21 cellular contexts compared by ENCODE assay signal in genomic region chr9:2174321-2174720, GRCh38.
"Had no signal": no experiment of that assay in that cellular context is flagged by ENCODE, and none has a peak within 500 bp of the region (broad histone marks: within the 10 kb centered on the region; RNA-seq: fewer than 3 reads in every experiment).

No MANE protein-coding gene starts in this region.

- H3K9me3 ChIP-seq: pancreas, prostate gland, spleen, testis, tibial nerve, upper lobe of right lung, vagina had no signal

- H3K9ac ChIP-seq: neural progenitor cell had no signal

- H3K27ac Mint-ChIP-seq: neural progenitor cell; stimulated activated naive B cell treated with anti-CD40 and anti-IgM and Interleukin-4, amounts not matched to agents 10 μg/mL and 1 μg/mL and 100 μg/mL, for 72 hours; stimulated activated naive CD8-positive, alpha-beta T cell treated with anti-CD3 and anti-CD28 coated beads, Interleukin-15, amount 100 ng/mL, for 72 hours had no signal

- H3K4me1 Mint-ChIP-seq: stimulated activated naive B cell treated with anti-CD40 and anti-IgM and Interleukin-4, amounts not matched to agents 10 μg/mL and 1 μg/mL and 100 μg/mL, for 72 hours had no signal

- H3K27me3 ChIP-seq: foreskin keratinocyte, hepatocyte, neural progenitor cell, pancreas, spleen, testis, tibial nerve, upper lobe of right lung, vagina had no signal

- H3K79me2 ChIP-seq: hepatocyte had no signal

- H3K36me3 ChIP-seq: neural progenitor cell, prostate gland had no signal

- H3K4me2 ChIP-seq: hepatocyte, neural progenitor cell had no signal

- H3K4me1 ChIP-seq: neural progenitor cell, pancreas, prostate gland, spleen, testis, tibial nerve, upper lobe of right lung, vagina had no signal

- H3K9me3 Mint-ChIP-seq: natural killer cell; stimulated activated naive B cell treated with anti-CD40 and anti-IgM and Interleukin-4, amounts not matched to agents 10 μg/mL and 1 μg/mL and 100 μg/mL, for 72 hours; stimulated activated naive CD8-positive, alpha-beta T cell treated with anti-CD3 and anti-CD28 coated beads, Interleukin-15, amount 100 ng/mL, for 72 hours had no signal

- ATAC-seq: foreskin keratinocyte; left colon; natural killer cell; pancreas; sciatic nerve; stimulated activated naive B cell treated with anti-CD40 and anti-IgM and Interleukin-4, amounts not matched to agents 10 μg/mL and 1 μg/mL and 100 μg/mL, for 72 hours; stimulated activated naive CD8-positive, alpha-beta T cell treated with anti-CD3 and anti-CD28 coated beads, Interleukin-15, amount 100 ng/mL, for 72 hours; upper lobe of right lung had no signal

- DNase-seq: effector memory CD4-positive, alpha-beta T cell; erythroblast; foreskin keratinocyte; left colon; mesendoderm; natural killer cell; pancreas; spleen; stimulated activated CD4-positive, alpha-beta T cell treated with anti-CD3 and anti-CD28 coated beads, Interleukin-15, amount 100 ng/mL, for 24 hours; stimulated activated CD4-positive, alpha-beta T cell treated with anti-CD3 and anti-CD28 coated beads, Interleukin-1b, Interleukin-23, amount 100 ng/mL, for 48 hours; stimulated activated CD4-positive, alpha-beta T cell treated with anti-CD3 and anti-CD28 coated beads, Interleukin-4, amount 100 ng/mL, for 24 hours; stimulated activated naive B cell treated with anti-CD40 and anti-IgM and Interleukin-4, amounts not matched to agents 10 μg/mL and 1 μg/mL and 100 μg/mL, for 72 hours; stimulated activated naive CD8-positive, alpha-beta T cell treated with anti-CD3 and anti-CD28 coated beads, Interleukin-15, amount 100 ng/mL, for 72 hours; testis; upper lobe of right lung had no signal

- H3K4me3 ChIP-seq: hepatocyte, neural progenitor cell, pancreas, prostate gland, spleen, testis, tibial nerve, upper lobe of right lung, vagina had no signal

- H3K27me3 Mint-ChIP-seq: stimulated activated naive B cell treated with anti-CD40 and anti-IgM and Interleukin-4, amounts not matched to agents 10 μg/mL and 1 μg/mL and 100 μg/mL, for 72 hours; stimulated activated naive CD8-positive, alpha-beta T cell treated with anti-CD3 and anti-CD28 coated beads, Interleukin-15, amount 100 ng/mL, for 72 hours had no signal

- H3K27ac ChIP-seq: foreskin keratinocyte, hepatocyte, neural progenitor cell, pancreas, prostate gland, spleen, testis, tibial nerve, upper lobe of right lung, vagina had no signal

- H2AFZ ChIP-seq: hepatocyte, neural progenitor cell had no signal

- H3K4me3 Mint-ChIP-seq: natural killer cell; stimulated activated naive B cell treated with anti-CD40 and anti-IgM and Interleukin-4, amounts not matched to agents 10 μg/mL and 1 μg/mL and 100 μg/mL, for 72 hours; stimulated activated naive CD8-positive, alpha-beta T cell treated with anti-CD3 and anti-CD28 coated beads, Interleukin-15, amount 100 ng/mL, for 72 hours had no signal
